34 cellular contexts compared by ENCODE assay signal in genomic region chr6:69072796-69073195, GRCh38.
"Had no signal": no experiment of that assay in that cellular context is flagged by ENCODE, and none has a peak within 500 bp of the region (broad histone marks: within the 10 kb centered on the region; RNA-seq: fewer than 3 reads in every experiment).

No MANE protein-coding gene starts in this region.

- H3K9me3 ChIP-seq: MG63 had no signal

- H3K27ac ChIP-seq: KMS-11 had no signal

- H3K27me3 ChIP-seq: MG63 had no signal

- H3K9ac ChIP-seq: KMS-11 had no signal

- H3K36me3 ChIP-seq: MG63 had no signal

- H3K4me2 ChIP-seq: KMS-11 had no signal

- H3K4me3 ChIP-seq: MG63 had no signal

- DNase-seq: Karpas-422, Kasumi-1, MG63, MM.1S, MV-4-11, NCI-H1048, NCI-H1092, NCI-H1092 treated with DMSO at 0.1 percent for 48 hours, NCI-H1105, NCI-H1105 treated with DMSO at 0.1 percent for 48 hours, NCI-H1417, NCI-H1417 treated with DMSO at 0.1 percent for 48 hours, NCI-H1436, NCI-H1436 treated with DMSO at 0.1 percent for 48 hours, NCI-H146, NCI-H1694, NCI-H1694 treated with DMSO at 0.1 percent for 48 hours, NCI-H187, NCI-H187 treated with DMSO at 0.1 percent for 48 hours, NCI-H1930, NCI-H2029, NCI-H2029 treated with DMSO at 0.1 percent for 48 hours, NCI-H2081, NCI-H2081 treated with DMSO at 0.1 percent for 48 hours, NCI-H2107, NCI-H2171, NCI-H2171 treated with DMSO at 0.1 percent for 48 hours, NCI-H2227 treated with DMSO at 0.1 percent for 48 hours, NCI-H226, NCI-H345, NCI-H446, NCI-H446 treated with DMSO at 0.1 percent for 48 hours, NCI-H510A had no signal
